In genomic region chr19:47608908-47609879, GRCh38 we compare ENCODE assay signal across 8 cellular contexts. TPM values are rescaled to one million over a fixed set of nuclear protein-coding genes. Genes with fewer than 3 reads are reported as not detected.
A peak's percentile ranks its signal among the peaks of the same experiment; 100 is the strongest.
DNase-seq lines count a peak whose midpoint lies in the region; ATAC-seq and TF ChIP-seq lines count a peak whose summit lies in the region.

BICRA (plus strand) TSS chr19:47609134; CDS start chr19:47673575, 64,441 bp downstream.

- H3K4me1 ChIP-seq in HUES6 (ENCODE audit: control insufficient read depth, insufficient read depth, low read length): peaks cover 29% of the 10 kb centered on the region
- peaks cover 38 to 56% (median 53%) of the 10 kb centered on the region in 4 donors for H3K4me1 ChIP-seq in esophagus muscularis mucosa
- H3K4me1 ChIP-seq in muscle layer of colon (ENCODE audit: insufficient read depth, low read length): peaks cover 30% of the 10 kb centered on the region

- peak within 1 kb of the TSS; percentile 98 for H3K4me3 ChIP-seq in HUES6 (ENCODE audit: low read depth, low read length)
- H3K4me3 ChIP-seq in esophagus muscularis mucosa: peak within 1 kb of the TSS; percentile 83 to 100 (median 92)
- peak within 1 kb of the TSS; percentile 87 to 100 for H3K4me3 ChIP-seq in muscle layer of colon (ENCODE audit: low read depth in 1 of 2, low read length in 2 of 2)

- WGBS in esophagus muscularis mucosa: under 1% methylated on average over 55 of the region's 96 CpGs

- TF ChIP-seq POLR2A in esophagus muscularis mucosa (IDR thresholded peaks at IDR 0.05; ENCODE audit: low read depth): peak; percentile 23

- H3K36me3 ChIP-seq in HUES6 (ENCODE audit: control insufficient read depth, insufficient read depth, low read length) (peaks cover 4% of the 10 kb centered on the region; the same call in 1 of the 2 replicates), esophagus muscularis mucosa (no peaks in the 10 kb centered on the region), muscle layer of colon (ENCODE audit: insufficient read depth, low read length) (no peaks in the 10 kb centered on the region)

- intact Hi-C loops in esophagus muscularis mucosa (cut with DNase I): loop anchor here (2.0 to 5.0 kb wide), 2 partner anchors 88 to 92 kb away; partner anchors contain the start of gene NAPA

- peak; percentile 56 for ATAC-seq in GM21381 (IDR thresholded peaks at IDR 0.05; ENCODE audit: unreplicated experiment)

- H3K27me3 ChIP-seq in HUES6 (ENCODE audit: control insufficient read depth, insufficient read depth, low read length) (no peaks in the 10 kb centered on the region), esophagus muscularis mucosa (no peaks in the 10 kb centered on the region), muscle layer of colon (ENCODE audit: control insufficient read depth in 1 of 2, insufficient read depth in 2 of 2, low read length in 2 of 2) (no peaks in the 10 kb centered on the region)

- H3K9me3 ChIP-seq in HUES6 (ENCODE audit: control insufficient read depth, insufficient read depth, low read depth, low read length) (no peaks in the 10 kb centered on the region), esophagus muscularis mucosa (no peaks in the 10 kb centered on the region), muscle layer of colon (ENCODE audit: low read length) (no peaks in the 10 kb centered on the region)

- TF ChIP-seq EP300 in esophagus muscularis mucosa (IDR thresholded peaks at IDR 0.05): no peak

- peak; percentile 92 for DNase-seq in D341Med (ENCODE audit: low spot score)
- DNase-seq in OCI-M1 (lab: John Stamatoyannopoulos, UW): peak; percentile 93
- DNase-seq in activated T-cell treated with anti-CD3 and anti-CD28 coated beads, Interleukin-2, amount 50 U/mL, for 48 hours: peak; percentile 85 to 86
- peak; percentile 93 for DNase-seq in esophagus muscularis mucosa (ENCODE audit: extremely low spot score)
- DNase-seq in stimulated activated CD8-positive, alpha-beta memory T cell treated with anti-CD3 and anti-CD28 coated beads, Interleukin-4, amount 100 ng/mL, for 48 hours: peak; percentile 86

- no peak for TF ChIP-seq CTCF in esophagus muscularis mucosa (IDR thresholded peaks at IDR 0.05)

- H3K27ac ChIP-seq in HUES6 (ENCODE audit: low read depth, low read length) (peak within 1 kb of the TSS; percentile 94), esophagus muscularis mucosa (replicated peaks in 1 of 4) (peak within 1 kb of the TSS; percentile 97 to 100 (median 99)), muscle layer of colon (ENCODE audit: low read depth, low read length) (peak within 1 kb of the TSS; percentile 98)

- H3K9ac ChIP-seq in HUES6 (ENCODE audit: low read length) (peak within 1 kb of the TSS; percentile 91), muscle layer of colon (ENCODE audit: low read length) (peak within 1 kb of the TSS; percentile 80)

RNA-seq across cellular contexts. Expression of gene BICRA, which starts in this region (rescaled TPM):
- 10 to 100 TPM; 10.9 to 15.0 (median 13.8) TPM for total RNA-seq in esophagus muscularis mucosa

Comparison
In these comparisons a context has a peak if more than half of its experiments do, and no peak if none do; other contexts are left out.
1. Peak in every context shown above with its lines: DNase-seq, ATAC-seq, H3K4me3 ChIP-seq and H3K27ac ChIP-seq.